In the genomic region with DNA sequence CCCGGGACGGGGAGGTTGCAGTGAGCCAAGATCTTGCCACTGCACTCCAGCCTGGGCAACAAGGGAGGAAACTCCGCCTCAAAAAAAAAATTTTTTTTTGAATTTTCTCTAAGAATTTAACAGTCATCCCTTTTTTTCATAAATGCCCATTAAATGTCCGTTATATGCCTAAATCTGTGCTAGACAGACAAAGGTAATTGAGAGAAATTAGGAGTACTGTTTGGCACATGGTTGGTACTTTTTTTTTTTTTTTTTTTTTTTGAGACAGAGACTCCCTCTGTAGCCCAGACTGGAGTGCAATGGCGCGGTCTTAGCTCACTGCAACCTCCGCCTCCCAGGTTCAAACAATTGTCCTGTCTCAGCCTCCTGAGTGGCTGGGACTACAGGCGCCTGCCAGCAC, we compare ENCODE assay signal across 1 cellular context.
TF ChIP-seq lines count a peak whose summit lies in the region.

No MANE protein-coding gene starts in this region.

TF ChIP-seq in K562, 482 proteins besides CTCF, POLR2A, EP300 and RAD21 (continued from another document):
- TF ChIP-seq, protein P1, sequence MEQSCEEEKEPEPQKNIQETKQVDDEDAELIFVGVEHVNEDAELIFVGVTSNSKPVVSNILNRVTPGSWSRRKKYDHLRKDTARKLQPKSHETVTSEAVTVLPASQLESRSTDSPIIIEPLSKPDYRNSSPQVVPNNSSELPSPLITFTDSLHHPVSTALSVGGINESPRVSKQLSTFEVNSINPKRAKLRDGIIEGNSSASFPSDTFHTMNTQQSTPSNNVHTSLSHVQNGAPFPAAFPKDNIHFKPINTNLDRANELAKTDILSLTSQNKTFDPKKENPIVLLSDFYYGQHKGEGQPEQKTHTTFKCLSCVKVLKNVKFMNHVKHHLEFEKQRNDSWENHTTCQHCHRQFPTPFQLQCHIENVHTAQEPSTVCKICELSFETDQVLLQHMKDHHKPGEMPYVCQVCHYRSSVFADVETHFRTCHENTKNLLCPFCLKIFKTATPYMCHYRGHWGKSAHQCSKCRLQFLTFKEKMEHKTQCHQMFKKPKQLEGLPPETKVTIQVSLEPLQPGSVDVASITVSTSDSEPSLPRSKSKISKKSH (CRISPR knock-in tag; IDR thresholded peaks at IDR 0.05): no peak
- TF ChIP-seq HNRNPLL (IDR thresholded peaks at IDR 0.05; ENCODE audit: low read depth, low read length, poor library complexity, severe bottlenecking): no peak
- peak; percentile 10; the same call in 1 of the 2 replicates for TF ChIP-seq ZFX (CRISPR knock-in tag; IDR thresholded peaks at IDR 0.05)
- TF ChIP-seq, protein P2, sequence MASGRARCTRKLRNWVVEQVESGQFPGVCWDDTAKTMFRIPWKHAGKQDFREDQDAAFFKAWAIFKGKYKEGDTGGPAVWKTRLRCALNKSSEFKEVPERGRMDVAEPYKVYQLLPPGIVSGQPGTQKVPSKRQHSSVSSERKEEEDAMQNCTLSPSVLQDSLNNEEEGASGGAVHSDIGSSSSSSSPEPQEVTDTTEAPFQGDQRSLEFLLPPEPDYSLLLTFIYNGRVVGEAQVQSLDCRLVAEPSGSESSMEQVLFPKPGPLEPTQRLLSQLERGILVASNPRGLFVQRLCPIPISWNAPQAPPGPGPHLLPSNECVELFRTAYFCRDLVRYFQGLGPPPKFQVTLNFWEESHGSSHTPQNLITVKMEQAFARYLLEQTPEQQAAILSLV (tag; IDR thresholded peaks at IDR 0.05): no peak
- no peak for TF ChIP-seq PTTG1 (tag; IDR thresholded peaks at IDR 0.05; ENCODE audit: low read depth)
- TF ChIP-seq ZNF384 (IDR thresholded peaks at IDR 0.05; ENCODE audit: low read depth, low read length): peak; percentile 69
- peak in 1 of 3 experiments; percentile 45 for TF ChIP-seq YY1 (IDR thresholded peaks at IDR 0.05; ENCODE audit: borderline replicate concordance in 1 of 3, control insufficient read depth in 1 of 3, extremely low read depth in 1 of 3, insufficient read depth in 3 of 3, insufficient read length in 1 of 3, insufficient replicate concordance in 2 of 3, low read depth in 1 of 3, low read length in 2 of 3)
- TF ChIP-seq TOE1 (IDR thresholded peaks at IDR 0.05; ENCODE audit: borderline replicate concordance): peak; percentile 13; the same call in 1 of the 2 replicates
- TF ChIP-seq TOE1 (CRISPR knock-in tag; IDR thresholded peaks at IDR 0.05; ENCODE audit: borderline replicate concordance, low read depth): no peak
- TF ChIP-seq EP400 (IDR thresholded peaks at IDR 0.05): 0 out of 2 replicates have a peak, but pooled peaks have one; percentile 22
- TF ChIP-seq HDGF (IDR thresholded peaks at IDR 0.05): no peak
